Comparison of ENCODE assay signal across 8 cellular contexts in genomic region chr22:22884010-22884887, GRCh38. TPM values are rescaled to one million over a fixed set of nuclear protein-coding genes. Genes with fewer than 3 reads are reported as not detected.
DNase-seq lines count a peak whose midpoint lies in the region; ATAC-seq lines count a peak whose summit lies in the region.

No MANE protein-coding gene starts in this region.

- no peak overlapping the region for H2BK5ac ChIP-seq in mesenchymal stem cell (ENCODE audit: low read depth, low read length, poor library complexity, severe bottlenecking)

- no peaks in the 10 kb centered on the region for H3K36me3 ChIP-seq in effector memory CD4-positive, alpha-beta T cell (ENCODE audit: control insufficient read depth, insufficient read depth, low read length)
- no peaks in the 10 kb centered on the region for H3K36me3 ChIP-seq in mesenchymal stem cell (ENCODE audit: control insufficient read depth in 1 of 2, insufficient read depth in 2 of 2, low read depth in 1 of 2, low read length in 2 of 2)

- 17% methylated on average over 3 of the region's 3 CpGs for WGBS in mesenchymal stem cell

- no peak overlapping the region for H2AK5ac ChIP-seq in mesenchymal stem cell (ENCODE audit: low read length, severe bottlenecking)

- H3K27ac ChIP-seq in effector memory CD4-positive, alpha-beta T cell (ENCODE audit: insufficient read depth, low read length, poor library complexity, severe bottlenecking) = no peak overlapping the region
- no peak overlapping the region for H3K27ac ChIP-seq in mesenchymal stem cell (ENCODE audit: low read length, poor library complexity, severe bottlenecking)

- H2BK12ac ChIP-seq in mesenchymal stem cell (ENCODE audit: low read length in 2 of 2) = no peak overlapping the region

- H3K27ac Mint-ChIP-seq in stimulated activated memory B cell treated with anti-CD40 and anti-IgM and Interleukin-4, amounts not matched to agents 10 μg/mL and 1 μg/mL and 100 μg/mL, for 72 hours = peak overlapping the region; percentile 59

- no peak overlapping the region for H3K18ac ChIP-seq in mesenchymal stem cell (ENCODE audit: low read depth in 1 of 2, low read length in 2 of 2)

- no peak overlapping the region for H2BK15ac ChIP-seq in mesenchymal stem cell (ENCODE audit: low read depth, poor library complexity, severe bottlenecking)

- H3K4me1 ChIP-seq in effector memory CD4-positive, alpha-beta T cell (ENCODE audit: control insufficient read depth, insufficient read depth, low read length, poor library complexity, severe bottlenecking) = no peaks in the 10 kb centered on the region
- no peaks in the 10 kb centered on the region for H3K4me1 ChIP-seq in mesenchymal stem cell (ENCODE audit: control insufficient read depth, insufficient read depth, low read depth, low read length)

- peaks cover 87% of the 10 kb centered on the region for H3K4me1 Mint-ChIP-seq in stimulated activated memory B cell treated with anti-CD40 and anti-IgM and Interleukin-4, amounts not matched to agents 10 μg/mL and 1 μg/mL and 100 μg/mL, for 72 hours

- H2AFZ ChIP-seq in mesenchymal stem cell (ENCODE audit: low read depth, low read length) = no peak overlapping the region

- H2BK120ac ChIP-seq in mesenchymal stem cell (ENCODE audit: low read depth, low read length) = no peak overlapping the region

- ATAC-seq in HG02642 (IDR thresholded peaks at IDR 0.05; ENCODE audit: poor library complexity, unreplicated experiment) (peak; percentile 41), GM21576 (IDR thresholded peaks at IDR 0.05; ENCODE audit: unreplicated experiment) (no peak)
- peak; percentile 82 for ATAC-seq in stimulated activated memory B cell treated with anti-CD40 and anti-IgM and Interleukin-4, amounts not matched to agents 10 μg/mL and 1 μg/mL and 100 μg/mL, for 72 hours

- DNase-seq in DMS 273 (lab: John Stamatoyannopoulos, UW; ENCODE audit: unreplicated experiment) = peak; percentile 81
- DNase-seq in NCI-H748 treated with DMSO at 0.1 percent for 48 hours (lab: John Stamatoyannopoulos, UW) = peak; percentile 29
- peak; percentile 57 to 60 for DNase-seq in activated CD4-positive, alpha-beta T cell treated with anti-CD3 and anti-CD28 coated beads, Interleukin-2, amount 50 U/mL, for 4 hours
- DNase-seq in effector memory CD4-positive, alpha-beta T cell = peak; percentile 41 to 56 (median 42)
- peak; percentile 3 for DNase-seq in mesenchymal stem cell

- H3K36me3 Mint-ChIP-seq in stimulated activated memory B cell treated with anti-CD40 and anti-IgM and Interleukin-4, amounts not matched to agents 10 μg/mL and 1 μg/mL and 100 μg/mL, for 72 hours = no peaks in the 10 kb centered on the region

- H4K91ac ChIP-seq in mesenchymal stem cell (ENCODE audit: low read length) = no peak overlapping the region

- H3K4ac ChIP-seq in mesenchymal stem cell (ENCODE audit: low read depth in 1 of 2, low read length in 2 of 2) = no peak overlapping the region

- H3K9me3 Mint-ChIP-seq in stimulated activated memory B cell treated with anti-CD40 and anti-IgM and Interleukin-4, amounts not matched to agents 10 μg/mL and 1 μg/mL and 100 μg/mL, for 72 hours = no peaks in the 10 kb centered on the region

- no peak overlapping the region for H3K14ac ChIP-seq in mesenchymal stem cell (ENCODE audit: low read length in 2 of 2)

- H3K79me1 ChIP-seq in mesenchymal stem cell (replicated peaks; ENCODE audit: low read length, poor library complexity, severe bottlenecking) = no peaks in the 10 kb centered on the region

- no peak overlapping the region for H4K8ac ChIP-seq in mesenchymal stem cell (ENCODE audit: low read length)

- H3K4me2 ChIP-seq in mesenchymal stem cell (ENCODE audit: low read length, poor library complexity, severe bottlenecking) = no peak overlapping the region

- no peaks in the 10 kb centered on the region for H3K9me3 ChIP-seq in effector memory CD4-positive, alpha-beta T cell (ENCODE audit: control insufficient read depth, low read length)
- no peaks in the 10 kb centered on the region for H3K9me3 ChIP-seq in mesenchymal stem cell (ENCODE audit: control insufficient read depth, low read length)

- no peaks in the 10 kb centered on the region for H3K27me3 ChIP-seq in effector memory CD4-positive, alpha-beta T cell (replicated peaks; ENCODE audit: control insufficient read depth, insufficient read depth, low read length, poor library complexity, severe bottlenecking)
- peaks cover 5 to 78% of the 10 kb centered on the region in 2 experiments for H3K27me3 ChIP-seq in mesenchymal stem cell (ENCODE audit: control insufficient read depth in 1 of 2, insufficient read depth in 1 of 2, low read length in 2 of 2)

- H3K27me3 Mint-ChIP-seq in stimulated activated memory B cell treated with anti-CD40 and anti-IgM and Interleukin-4, amounts not matched to agents 10 μg/mL and 1 μg/mL and 100 μg/mL, for 72 hours = peaks cover 17% of the 10 kb centered on the region

- H3K4me3 Mint-ChIP-seq in stimulated activated memory B cell treated with anti-CD40 and anti-IgM and Interleukin-4, amounts not matched to agents 10 μg/mL and 1 μg/mL and 100 μg/mL, for 72 hours = peak overlapping the region; percentile 28

- H3K4me3 ChIP-seq in effector memory CD4-positive, alpha-beta T cell (ENCODE audit: insufficient read depth, low read depth, low read length, poor library complexity, severe bottlenecking) = no peak overlapping the region
- no peak overlapping the region for H3K4me3 ChIP-seq in mesenchymal stem cell (ENCODE audit: insufficient read depth in 1 of 2, low read depth in 1 of 2, low read length in 2 of 2)

- no peak overlapping the region for H3K9ac ChIP-seq in mesenchymal stem cell (ENCODE audit: low read length)

- H3K23ac ChIP-seq in mesenchymal stem cell (ENCODE audit: low read length in 2 of 2) = no peak overlapping the region

RNA-seq across cellular contexts. Expression of gene IGLL5, which starts 3.4 kb away (rescaled TPM):
- polyA plus RNA-seq in mesenchymal stem cell (2013, experiment 1 of 2) = not detected
- not detected for polyA plus RNA-seq in mesenchymal stem cell (2013, experiment 2 of 2)

Comparison
In these comparisons a context has a peak if more than half of its experiments do, and no peak if none do; other contexts are left out.
1. DNase-seq: peak in every context shown above with its lines; median percentile 81 in DMS 273; 58 in activated CD4-positive, alpha-beta T cell treated with anti-CD3 and anti-CD28 coated beads, Interleukin-2, amount 50 U/mL, for 4 hours; 42 in effector memory CD4-positive, alpha-beta T cell; 29 in NCI-H748 treated with DMSO at 0.1 percent for 48 hours; 3 in mesenchymal stem cell.